In the genomic region with DNA sequence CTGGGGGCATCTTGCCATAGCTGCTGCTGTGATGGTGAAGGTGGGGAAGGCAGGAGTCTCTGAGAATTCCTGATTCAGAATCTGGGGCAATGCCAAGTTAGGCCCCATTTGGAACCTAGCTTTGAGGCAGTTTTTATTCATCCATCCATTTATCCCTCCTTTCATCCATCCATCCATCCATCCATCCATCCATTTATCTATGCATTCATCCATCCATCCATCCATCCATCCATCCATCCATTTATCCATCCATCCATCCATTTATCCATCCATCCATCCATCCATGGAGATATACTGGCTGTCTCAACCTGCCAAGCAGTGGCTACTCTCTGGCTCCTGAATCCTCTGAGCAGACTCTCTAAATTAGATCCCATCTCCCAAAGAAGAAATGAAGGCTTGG, we compare ENCODE assay signal across 29 cellular contexts.
"Had no signal": no experiment of that assay in that cellular context is flagged by ENCODE, and none has a peak within 500 bp of the region (broad histone marks: within the 10 kb centered on the region; RNA-seq: fewer than 3 reads in every experiment).

No MANE protein-coding gene starts in this region.

- H3K4me3 ChIP-seq: heart right ventricle, hepatocyte, lower lobe of right lung, right atrium auricular region, right lobe of liver, smooth muscle cell, thyroid gland, upper lobe of right lung had no signal

- H3K4me1 ChIP-seq: lower lobe of right lung, parathyroid adenoma, right atrium auricular region, right lobe of liver, upper lobe of right lung had no signal

- H3K4me2 ChIP-seq: hepatocyte, smooth muscle cell had no signal

- H3K36me3 Mint-ChIP-seq: naive thymus-derived CD8-positive, alpha-beta T cell; stimulated activated memory B cell treated with anti-CD40 and anti-IgM and Interleukin-4, amounts not matched to agents 10 μg/mL and 1 μg/mL and 100 μg/mL, for 72 hours had no signal

- H3K27ac ChIP-seq: heart right ventricle, hepatocyte, lower lobe of right lung, neutrophil, parathyroid adenoma, right atrium auricular region, right lobe of liver, upper lobe of right lung had no signal

- H3K9ac ChIP-seq: parathyroid adenoma had no signal

- H3K27ac Mint-ChIP-seq: naive thymus-derived CD8-positive, alpha-beta T cell; nephron; stimulated activated memory B cell treated with anti-CD40 and anti-IgM and Interleukin-4, amounts not matched to agents 10 μg/mL and 1 μg/mL and 100 μg/mL, for 72 hours had no signal

- DNase-seq: heart right ventricle; islet precursor cell; left ventricle myocardium superior; lower lobe of right lung; mammary epithelial cell; mesenchymal stem cell; naive thymus-derived CD8-positive, alpha-beta T cell; occipital lobe; right lobe of liver; stimulated activated CD4-positive, alpha-beta T cell treated with anti-CD3 and anti-CD28 coated beads, Interleukin-1b, Interleukin-23, amount 100 ng/mL, for 48 hours; stimulated activated CD4-positive, alpha-beta T cell treated with anti-CD3 and anti-CD28 coated beads, Interleukin-2, amount 100 ng/mL, for 48 hours; stimulated activated CD4-positive, alpha-beta T cell treated with anti-CD3 and anti-CD28 coated beads, Interleukin-4, amount 100 ng/mL, for 4 hours; stimulated activated CD8-positive, alpha-beta memory T cell treated with anti-CD3 and anti-CD28 coated beads, Interleukin-4, amount 100 ng/mL, for 48 hours; stimulated activated naive CD4-positive, alpha-beta T cell treated with Interleukin-2 at 50 U/mL for 16 hours; stimulated activated naive CD8-positive, alpha-beta T cell treated with anti-CD3 and anti-CD28 coated beads, Interleukin-15, amount 100 ng/mL, for 72 hours; substantia nigra; trophoblast cell; upper lobe of right lung had no signal

- H3K4me1 Mint-ChIP-seq: naive thymus-derived CD8-positive, alpha-beta T cell; stimulated activated memory B cell treated with anti-CD40 and anti-IgM and Interleukin-4, amounts not matched to agents 10 μg/mL and 1 μg/mL and 100 μg/mL, for 72 hours; stimulated activated naive CD8-positive, alpha-beta T cell treated with anti-CD3 and anti-CD28 coated beads, Interleukin-15, amount 100 ng/mL, for 72 hours had no signal

- H3K27me3 ChIP-seq: hepatocyte, right atrium auricular region, right lobe of liver, thyroid gland had no signal

- H3K9me3 ChIP-seq: heart right ventricle, lower lobe of right lung, neutrophil, right atrium auricular region, right lobe of liver, thyroid gland, upper lobe of right lung had no signal

- H2AFZ ChIP-seq: hepatocyte, parathyroid adenoma had no signal

- H3K4me3 Mint-ChIP-seq: naive thymus-derived CD8-positive, alpha-beta T cell; nephron; neural crest cell; stimulated activated memory B cell treated with anti-CD40 and anti-IgM and Interleukin-4, amounts not matched to agents 10 μg/mL and 1 μg/mL and 100 μg/mL, for 72 hours; stimulated activated naive CD8-positive, alpha-beta T cell treated with anti-CD3 and anti-CD28 coated beads, Interleukin-15, amount 100 ng/mL, for 72 hours had no signal

- H3K79me2 ChIP-seq: hepatocyte, parathyroid adenoma had no signal

- FAIRE-seq: urothelium cell line had no signal

- H3K9me3 Mint-ChIP-seq: naive thymus-derived CD8-positive, alpha-beta T cell; nephron; neural crest cell; stimulated activated memory B cell treated with anti-CD40 and anti-IgM and Interleukin-4, amounts not matched to agents 10 μg/mL and 1 μg/mL and 100 μg/mL, for 72 hours; stimulated activated naive CD8-positive, alpha-beta T cell treated with anti-CD3 and anti-CD28 coated beads, Interleukin-15, amount 100 ng/mL, for 72 hours had no signal

- H3K36me3 ChIP-seq: heart right ventricle, lower lobe of right lung, neutrophil, right atrium auricular region, right lobe of liver, thyroid gland, upper lobe of right lung had no signal

- ATAC-seq: left lobe of liver; lower lobe of right lung; naive thymus-derived CD8-positive, alpha-beta T cell; right lobe of liver; stimulated activated memory B cell treated with anti-CD40 and anti-IgM and Interleukin-4, amounts not matched to agents 10 μg/mL and 1 μg/mL and 100 μg/mL, for 72 hours; stimulated activated naive CD8-positive, alpha-beta T cell treated with anti-CD3 and anti-CD28 coated beads, Interleukin-15, amount 100 ng/mL, for 72 hours had no signal
